8 cellular contexts compared by ENCODE assay signal in the genomic region with DNA sequence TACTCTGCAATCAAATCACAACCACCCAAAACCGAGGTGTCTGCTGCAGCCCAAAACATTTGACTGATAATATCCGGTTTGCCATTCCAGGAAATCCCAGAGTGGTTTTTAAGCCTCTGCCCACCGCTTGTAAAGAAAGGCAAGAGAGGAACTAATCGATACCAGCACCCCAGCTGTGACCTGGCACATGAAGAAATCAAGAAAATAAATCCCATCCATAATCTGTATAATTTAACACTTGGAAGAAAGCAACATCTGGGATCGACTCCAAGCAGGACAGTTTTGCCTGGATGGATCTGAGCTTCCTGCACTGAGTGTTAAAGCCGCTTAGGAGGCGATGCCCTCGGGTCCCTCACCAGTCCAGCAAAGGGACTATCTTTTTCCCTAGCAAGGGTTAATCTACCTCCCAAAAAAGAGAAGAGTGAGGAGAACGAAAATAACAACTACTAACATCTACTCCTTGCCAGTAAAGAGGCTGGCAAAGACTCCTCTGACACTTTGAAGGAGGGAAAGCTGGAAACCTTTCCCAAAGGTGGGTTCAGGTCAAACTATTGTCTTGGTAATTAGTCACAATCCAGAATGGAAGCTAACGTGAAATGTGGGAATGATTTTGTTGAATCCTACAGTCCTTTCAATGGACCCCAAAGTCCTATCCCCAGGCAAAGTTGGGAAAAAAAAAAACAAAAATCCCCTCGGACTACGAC. TPM values are rescaled to one million over a fixed set of nuclear protein-coding genes. Genes with fewer than 3 reads are reported as not detected.
DNase-seq lines count a peak whose midpoint lies in the region; ATAC-seq lines count a peak whose summit lies in the region.

No MANE protein-coding gene starts in this region.

- peak overlapping the region; percentile 93 to 98 (median 97) for H3K4me3 Mint-ChIP-seq in naive thymus-derived CD8-positive, alpha-beta T cell

- DNase-seq in NCI-H1105 treated with DMSO at 0.1 percent for 48 hours (lab: John Stamatoyannopoulos, UW) (peak; percentile 21), NCI-H1105 (lab: John Stamatoyannopoulos, UW) (no peak), NCI-H82 treated with DMSO at 0.1 percent for 48 hours (lab: John Stamatoyannopoulos, UW; ENCODE audit: unreplicated experiment) (peak; percentile 45), dermis blood vessel endothelial cell (peak; percentile 45), SIG-M5 treated with dmso at 0.1 percent for 504 hours (lab: John Stamatoyannopoulos, UW; ENCODE audit: unreplicated experiment) (no peak)
- peak in 3 of 10 donors; percentile 1 to 7 (median 5) for DNase-seq in naive thymus-derived CD8-positive, alpha-beta T cell
- DNase-seq in activated CD4-positive, alpha-beta T cell treated with anti-CD3 and anti-CD28 coated beads, Interleukin-2, amount 50 U/mL, for 1 hour: no peak

- POLR2A ChIA-PET in naive thymus-derived CD8-positive, alpha-beta T cell (lab: Charles Lee): interaction anchor here (4.0 kb wide), 1 partner anchor 246 kb away, joined by 23 read pairs; a partner anchor contains a TSS

- no peak for ATAC-seq in naive thymus-derived CD8-positive, alpha-beta T cell
- no peak for ATAC-seq in HG03139 (IDR thresholded peaks at IDR 0.05; ENCODE audit: unreplicated experiment)

- H3K9me3 Mint-ChIP-seq in naive thymus-derived CD8-positive, alpha-beta T cell: no peaks in the 10 kb centered on the region

- peaks cover 21 to 52% (median 31%) of the 10 kb centered on the region in 5 donors for H3K27me3 Mint-ChIP-seq in naive thymus-derived CD8-positive, alpha-beta T cell

- peaks cover 19 to 38% (median 33%) of the 10 kb centered on the region in 4 donors for H3K4me1 Mint-ChIP-seq in naive thymus-derived CD8-positive, alpha-beta T cell

- H3K27ac Mint-ChIP-seq in naive thymus-derived CD8-positive, alpha-beta T cell: peak overlapping the region in 2 of 10 donors; percentile 10 to 27

- no peaks in the 10 kb centered on the region for H3K36me3 Mint-ChIP-seq in naive thymus-derived CD8-positive, alpha-beta T cell

RNA-seq across cellular contexts. Expression of a gene that starts 2.0 kb away (rescaled TPM):
- total RNA-seq in dermis blood vessel endothelial cell: 155 and 162 TPM in 2 replicates
- 1 to 10 TPM in 1 of 2 experiments, under 1 TPM in 1; 0.88 to 1.3 TPM for total RNA-seq in naive thymus-derived CD8-positive, alpha-beta T cell
- polyA plus RNA-seq in naive thymus-derived CD8-positive, alpha-beta T cell: under 1 TPM in 2 of 3 donors, not detected in 1; 0.30 to 0.46 TPM

RNA-seq across cellular contexts. Expression of a gene that starts 2.3 kb away (rescaled TPM):
- total RNA-seq in dermis blood vessel endothelial cell: 43.8 and 61.9 TPM in 2 replicates
- 10 to 100 TPM; 36.5 to 40.0 TPM for total RNA-seq in naive thymus-derived CD8-positive, alpha-beta T cell
- 10 to 100 TPM; 20.3 to 22.8 (median 22.4) TPM for polyA plus RNA-seq in naive thymus-derived CD8-positive, alpha-beta T cell

Comparison
In these comparisons a context has a peak if more than half of its experiments do, and no peak if none do; other contexts are left out.
1. DNase-seq: peak in NCI-H1105 treated with DMSO at 0.1 percent for 48 hours (single experiment), NCI-H82 treated with DMSO at 0.1 percent for 48 hours (single experiment) and dermis blood vessel endothelial cell (single experiment); none in NCI-H1105 (single experiment), SIG-M5 treated with dmso at 0.1 percent for 504 hours (single experiment) and activated CD4-positive, alpha-beta T cell treated with anti-CD3 and anti-CD28 coated beads, Interleukin-2, amount 50 U/mL, for 1 hour (single experiment).
2. RNA of a gene that starts 2.0 kb away (total RNA-seq): 155 to 162 TPM in dermis blood vessel endothelial cell; 0.88 to 1.3 TPM in naive thymus-derived CD8-positive, alpha-beta T cell; every median in the first group is over 10 times any median in the second.